8 cellular contexts compared by ENCODE assay signal in genomic region chr15:78061963-78062427, GRCh38.
DNase-seq lines count a peak whose midpoint lies in the region; ATAC-seq and TF ChIP-seq lines count a peak whose summit lies in the region.

No MANE protein-coding gene starts in this region.

- peak overlapping the region; percentile 10 for H3K9ac ChIP-seq in rectal smooth muscle tissue (ENCODE audit: low read length)

- peak overlapping the region; percentile 9 for H3K4me3 ChIP-seq in HEK293 (ENCODE audit: low read depth, low read length)
- no peak overlapping the region for H3K4me3 ChIP-seq in epithelial cell of esophagus (ENCODE audit: low read length)
- peak overlapping the region; percentile 25 for H3K4me3 ChIP-seq in rectal smooth muscle tissue (ENCODE audit: low read length)

- H3K9me3 ChIP-seq in HEK293 (ENCODE audit: control insufficient read depth, insufficient read depth, low read depth, low read length), result no peaks in the 10 kb centered on the region

- TF ChIP-seq CTCF in HEK293 (tag by site-specific recombination; IDR thresholded peaks at IDR 0.05) (no peak), epithelial cell of esophagus (IDR thresholded peaks at IDR 0.05; ENCODE audit: insufficient read depth, low read depth, low read length, missing control alignments) (no peak)

- H3K27ac ChIP-seq in HEK293 (ENCODE audit: extremely low read depth, low read depth, low read length) (peak overlapping the region; percentile 56), rectal smooth muscle tissue (ENCODE audit: low read depth, low read length) (peak overlapping the region; percentile 17)

- CTCF ChIA-PET in HEK293 (lab: Yijun Ruan, JAX), result interaction anchor here (0.6 to 1.0 kb wide), 5 partner anchors 10 to 453 kb away, joined by 3 to 6 read pairs (median 3); no protein-coding TSS in a partner anchor

- H3K27me3 ChIP-seq in rectal smooth muscle tissue (ENCODE audit: control insufficient read depth, insufficient read depth, low read length), result no peaks in the 10 kb centered on the region

- H3K36me3 ChIP-seq in HEK293 (ENCODE audit: control insufficient read depth in 2 of 2, insufficient read depth in 1 of 2, low read length in 2 of 2), result no peaks in the 10 kb centered on the region; a peak in 1 of 3 replicates
- no peaks in the 10 kb centered on the region for H3K36me3 ChIP-seq in rectal smooth muscle tissue (ENCODE audit: control insufficient read depth, insufficient read depth, low read length)

- POLR2A ChIA-PET in HEK293 (lab: Yijun Ruan, JAX), result interaction anchor here (0.6 to 1.3 kb wide), 3 partner anchors 10 to 21 kb away, joined by 3 to 5 read pairs (median 4); no protein-coding TSS in a partner anchor

- DNase-seq in NCI-H1092 treated with DMSO at 0.1 percent for 48 hours (lab: John Stamatoyannopoulos, UW) (peak; percentile 11), NCI-H1092 (lab: John Stamatoyannopoulos, UW) (no peak), SW480 (ENCODE audit: low spot score) (peak; percentile 42), epithelial cell of esophagus (ENCODE audit: low read depth) (peak; percentile 24)

- H3K4me1 ChIP-seq in HEK293 (ENCODE audit: control insufficient read depth, insufficient read depth, low read length), result peaks cover 37% of the 10 kb centered on the region
- H3K4me1 ChIP-seq in rectal smooth muscle tissue (ENCODE audit: control insufficient read depth, insufficient read depth, low read length), result peaks cover 24% of the 10 kb centered on the region

- no peak for ATAC-seq in HG03135 (IDR thresholded peaks at IDR 0.05; ENCODE audit: unreplicated experiment)
- ATAC-seq in GM21515 (IDR thresholded peaks at IDR 0.05; ENCODE audit: unreplicated experiment), result no peak

TF ChIP-seq in HEK293, 187 proteins besides CTCF, POLR2A, EP300 and RAD21 (continues in another document):
- TF ChIP-seq, protein P1, sequence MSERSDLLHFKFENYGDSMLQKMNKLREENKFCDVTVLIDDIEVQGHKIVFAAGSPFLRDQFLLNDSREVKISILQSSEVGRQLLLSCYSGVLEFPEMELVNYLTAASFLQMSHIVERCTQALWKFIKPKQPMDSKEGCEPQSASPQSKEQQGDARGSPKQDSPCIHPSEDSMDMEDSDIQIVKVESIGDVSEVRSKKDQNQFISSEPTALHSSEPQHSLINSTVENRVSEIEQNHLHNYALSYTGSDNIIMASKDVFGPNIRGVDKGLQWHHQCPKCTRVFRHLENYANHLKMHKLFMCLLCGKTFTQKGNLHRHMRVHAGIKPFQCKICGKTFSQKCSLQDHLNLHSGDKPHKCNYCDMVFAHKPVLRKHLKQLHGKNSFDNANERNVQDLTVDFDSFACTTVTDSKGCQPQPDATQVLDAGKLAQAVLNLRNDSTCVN (tag by site-specific recombination; optimal IDR thresholded peaks at IDR 0.05), result no peak
- TF ChIP-seq, protein P2, sequence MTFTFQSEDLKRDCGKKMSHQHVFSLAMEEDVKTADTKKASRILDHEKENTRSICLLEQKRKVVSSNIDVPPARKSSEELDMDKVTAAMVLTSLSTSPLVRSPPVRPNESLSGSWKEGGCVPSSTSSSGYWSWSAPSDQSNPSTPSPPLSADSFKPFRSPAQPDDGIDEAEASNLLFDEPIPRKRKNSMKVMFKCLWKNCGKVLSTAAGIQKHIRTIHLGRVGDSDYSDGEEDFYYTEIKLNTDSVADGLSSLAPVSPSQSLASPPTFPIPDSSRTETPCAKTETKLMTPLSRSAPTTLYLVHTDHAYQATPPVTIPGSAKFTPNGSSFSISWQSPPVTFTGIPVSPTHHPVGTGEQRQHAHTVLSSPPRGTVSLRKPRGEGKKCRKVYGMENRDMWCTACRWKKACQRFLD (tag by site-specific recombination; IDR thresholded peaks at IDR 0.05), result no peak
- TF ChIP-seq ZNF624 (tag by site-specific recombination; IDR thresholded peaks at IDR 0.05) (no peak), ZSCAN23 (tag by site-specific recombination; IDR thresholded peaks at IDR 0.05) (no peak), ZNF239 (tag by site-specific recombination; IDR thresholded peaks at IDR 0.05) (no peak), ZNF155 (tag by site-specific recombination; IDR thresholded peaks at IDR 0.05) (no peak), ZNF549 (tag by site-specific recombination; IDR thresholded peaks at IDR 0.05) (no peak), INSM2 (tag by site-specific recombination; IDR thresholded peaks at IDR 0.05) (no peak), ZNF394 (tag by site-specific recombination; IDR thresholded peaks at IDR 0.05; ENCODE audit: borderline replicate concordance) (no peak), ZBTB17 (tag by site-specific recombination; IDR thresholded peaks at IDR 0.05) (peak; percentile 57), ZNF133 (tag by site-specific recombination; IDR thresholded peaks at IDR 0.05) (no peak), ZSCAN5A (tag by site-specific recombination; IDR thresholded peaks at IDR 0.05) (no peak), ZXDB (tag by site-specific recombination; IDR thresholded peaks at IDR 0.05) (peak; percentile 46), PRDM6 (tag by site-specific recombination; IDR thresholded peaks at IDR 0.05) (peak; percentile 60)
